1 cellular context compared by ENCODE assay signal in genomic region chr14:91506226-91506625, GRCh38.
TF ChIP-seq lines count a peak whose summit lies in the region.

No MANE protein-coding gene starts in this region.

TF ChIP-seq in GM23338, 12 proteins besides CTCF, POLR2A, EP300 and RAD21:
- no peak for TF ChIP-seq CREB1 (CRISPR knock-in tag; IDR thresholded peaks at IDR 0.05; ENCODE audit: low read depth)
- TF ChIP-seq, protein P1, sequence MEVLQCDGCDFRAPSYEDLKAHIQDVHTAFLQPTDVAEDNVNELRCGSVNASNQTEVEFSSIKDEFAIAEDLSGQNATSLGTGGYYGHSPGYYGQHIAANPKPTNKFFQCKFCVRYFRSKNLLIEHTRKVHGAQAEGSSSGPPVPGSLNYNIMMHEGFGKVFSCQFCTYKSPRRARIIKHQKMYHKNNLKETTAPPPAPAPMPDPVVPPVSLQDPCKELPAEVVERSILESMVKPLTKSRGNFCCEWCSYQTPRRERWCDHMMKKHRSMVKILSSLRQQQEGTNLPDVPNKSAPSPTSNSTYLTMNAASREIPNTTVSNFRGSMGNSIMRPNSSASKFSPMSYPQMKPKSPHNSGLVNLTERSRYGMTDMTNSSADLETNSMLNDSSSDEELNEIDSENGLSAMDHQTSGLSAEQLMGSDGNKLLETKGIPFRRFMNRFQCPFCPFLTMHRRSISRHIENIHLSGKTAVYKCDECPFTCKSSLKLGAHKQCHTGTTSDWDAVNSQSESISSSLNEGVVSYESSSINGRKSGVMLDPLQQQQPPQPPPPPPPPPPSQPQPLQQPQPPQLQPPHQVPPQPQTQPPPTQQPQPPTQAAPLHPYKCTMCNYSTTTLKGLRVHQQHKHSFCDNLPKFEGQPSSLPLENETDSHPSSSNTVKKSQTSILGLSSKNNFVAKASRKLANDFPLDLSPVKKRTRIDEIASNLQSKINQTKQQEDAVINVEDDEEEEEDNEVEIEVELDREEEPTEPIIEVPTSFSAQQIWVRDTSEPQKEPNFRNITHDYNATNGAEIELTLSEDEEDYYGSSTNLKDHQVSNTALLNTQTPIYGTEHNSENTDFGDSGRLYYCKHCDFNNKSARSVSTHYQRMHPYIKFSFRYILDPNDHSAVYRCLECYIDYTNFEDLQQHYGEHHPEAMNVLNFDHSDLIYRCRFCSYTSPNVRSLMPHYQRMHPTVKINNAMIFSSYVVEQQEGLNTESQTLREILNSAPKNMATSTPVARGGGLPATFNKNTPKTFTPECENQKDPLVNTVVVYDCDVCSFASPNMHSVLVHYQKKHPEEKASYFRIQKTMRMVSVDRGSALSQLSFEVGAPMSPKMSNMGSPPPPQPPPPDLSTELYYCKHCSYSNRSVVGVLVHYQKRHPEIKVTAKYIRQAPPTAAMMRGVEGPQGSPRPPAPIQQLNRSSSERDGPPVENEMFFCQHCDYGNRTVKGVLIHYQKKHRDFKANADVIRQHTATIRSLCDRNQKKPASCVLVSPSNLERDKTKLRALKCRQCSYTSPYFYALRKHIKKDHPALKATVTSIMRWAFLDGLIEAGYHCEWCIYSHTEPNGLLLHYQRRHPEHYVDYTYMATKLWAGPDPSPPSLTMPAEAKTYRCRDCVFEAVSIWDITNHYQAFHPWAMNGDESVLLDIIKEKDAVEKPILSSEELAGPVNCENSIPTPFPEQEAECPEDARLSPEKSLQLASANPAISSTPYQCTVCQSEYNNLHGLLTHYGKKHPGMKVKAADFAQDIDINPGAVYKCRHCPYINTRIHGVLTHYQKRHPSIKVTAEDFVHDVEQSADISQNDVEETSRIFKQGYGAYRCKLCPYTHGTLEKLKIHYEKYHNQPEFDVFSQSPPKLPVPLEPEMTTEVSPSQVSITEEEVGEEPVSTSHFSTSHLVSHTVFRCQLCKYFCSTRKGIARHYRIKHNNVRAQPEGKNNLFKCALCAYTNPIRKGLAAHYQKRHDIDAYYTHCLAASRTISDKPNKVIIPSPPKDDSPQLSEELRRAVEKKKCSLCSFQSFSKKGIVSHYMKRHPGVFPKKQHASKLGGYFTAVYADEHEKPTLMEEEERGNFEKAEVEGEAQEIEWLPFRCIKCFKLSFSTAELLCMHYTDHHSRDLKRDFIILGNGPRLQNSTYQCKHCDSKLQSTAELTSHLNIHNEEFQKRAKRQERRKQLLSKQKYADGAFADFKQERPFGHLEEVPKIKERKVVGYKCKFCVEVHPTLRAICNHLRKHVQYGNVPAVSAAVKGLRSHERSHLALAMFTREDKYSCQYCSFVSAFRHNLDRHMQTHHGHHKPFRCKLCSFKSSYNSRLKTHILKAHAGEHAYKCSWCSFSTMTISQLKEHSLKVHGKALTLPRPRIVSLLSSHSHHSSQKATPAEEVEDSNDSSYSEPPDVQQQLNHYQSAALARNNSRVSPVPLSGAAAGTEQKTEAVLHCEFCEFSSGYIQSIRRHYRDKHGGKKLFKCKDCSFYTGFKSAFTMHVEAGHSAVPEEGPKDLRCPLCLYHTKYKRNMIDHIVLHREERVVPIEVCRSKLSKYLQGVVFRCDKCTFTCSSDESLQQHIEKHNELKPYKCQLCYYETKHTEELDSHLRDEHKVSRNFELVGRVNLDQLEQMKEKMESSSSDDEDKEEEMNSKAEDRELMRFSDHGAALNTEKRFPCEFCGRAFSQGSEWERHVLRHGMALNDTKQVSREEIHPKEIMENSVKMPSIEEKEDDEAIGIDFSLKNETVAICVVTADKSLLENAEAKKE (CRISPR knock-in tag; IDR thresholded peaks at IDR 0.05), result no peak
- TF ChIP-seq EZH2 (IDR thresholded peaks at IDR 0.05; ENCODE audit: low read depth, unreplicated experiment), result no peak
- no peak for TF ChIP-seq ZNF331 (CRISPR knock-in tag; IDR thresholded peaks at IDR 0.05; ENCODE audit: low read depth)
- no peak for TF ChIP-seq STAT1 (IDR thresholded peaks at IDR 0.05; ENCODE audit: unreplicated experiment)
- TF ChIP-seq POLR2AphosphoS5 (IDR thresholded peaks at IDR 0.05; ENCODE audit: low read depth), result no peak
- no peak for TF ChIP-seq EZH2phosphoT487 (IDR thresholded peaks at IDR 0.05; ENCODE audit: unreplicated experiment)
- TF ChIP-seq ZNF114 (CRISPR knock-in tag; IDR thresholded peaks at IDR 0.05), result no peak
